Comparison of ENCODE assay signal across 11 cellular contexts in genomic region chr12:100234166-100234565, GRCh38. TPM values are rescaled to one million over a fixed set of nuclear protein-coding genes. Genes with fewer than 3 reads are reported as not detected.
DNase-seq lines count a peak whose midpoint lies in the region; ATAC-seq and TF ChIP-seq lines count a peak whose summit lies in the region.
"Had no signal": no experiment of that assay in that cellular context is flagged by ENCODE, and none has a peak within 500 bp of the region (broad histone marks: within the 10 kb centered on the region; RNA-seq: fewer than 3 reads in every experiment).

No MANE protein-coding gene starts in this region.

- H4K20me1 ChIP-seq in IMR-90 (ENCODE audit: insufficient read depth, low read length) = no peaks in the 10 kb centered on the region

- no peak for TF ChIP-seq RAD21 in IMR-90 (IDR thresholded peaks at IDR 0.05; ENCODE audit: low read length)

- H2AK5ac ChIP-seq in IMR-90 (ENCODE audit: low read depth, low read length) = no peak overlapping the region

- H2AFZ ChIP-seq in IMR-90 (replicated peaks; ENCODE audit: low read length, poor library complexity) = peak overlapping the region; percentile 17

- H3K9ac ChIP-seq in IMR-90 (ENCODE audit: low read depth, low read length) = peak overlapping the region; percentile 1

- peak overlapping the region; percentile 7; the same call in 1 of the 2 replicates for H3K18ac ChIP-seq in IMR-90 (ENCODE audit: low read depth, low read length)

- H3K27ac ChIP-seq in IMR-90 (ENCODE audit: insufficient read depth, low read length) (peak overlapping the region; percentile 46; the same call in 1 of the 2 replicates), thyroid gland (no peak overlapping the region), uterus (peak overlapping the region in 1 of 2 donors; percentile 31)
- H3K27ac ChIP-seq: brain microvascular endothelial cell had no signal

- POLR2A ChIA-PET in IMR-90 (lab: Charles Lee; ENCODE audit: unreplicated experiment) = no interaction called here

- H3K23ac ChIP-seq in IMR-90 (ENCODE audit: low read depth, low read length) = no peak overlapping the region

- no peak for TF ChIP-seq POLR2A in IMR-90 (IDR thresholded peaks at IDR 0.05; ENCODE audit: low read depth, low read length)
- TF ChIP-seq POLR2A in thyroid gland (IDR thresholded peaks at IDR 0.05) = no peak
- TF ChIP-seq POLR2A in uterus (IDR thresholded peaks at IDR 0.05) = no peak

- H3K4me1 Mint-ChIP-seq in Calu3 (ENCODE audit: low read depth, unreplicated experiment) (peaks cover 21% of the 10 kb centered on the region), osteocyte (ENCODE audit: unreplicated experiment) (peaks cover 15% of the 10 kb centered on the region)

- H3K9me3 Mint-ChIP-seq in Calu3 (ENCODE audit: low read depth, unreplicated experiment) = no peaks in the 10 kb centered on the region
- no peaks in the 10 kb centered on the region for H3K9me3 Mint-ChIP-seq in osteocyte (ENCODE audit: unreplicated experiment)
- H3K9me3 Mint-ChIP-seq: activated T-helper 1 cell treated with anti-CD3 and anti-CD28 coated beads, Interleukin-12 subunit alpha, Interleukin-12 subunit beta, Interleukin-2, Interleukin-4 antibody, amounts not matched to agents 30 ng/mL and 10 ng/mL and 1 ng/mL, durations not matched to agents 14 hours and 24 hours and 36 hours had no signal

- peak overlapping the region; percentile 51 for H2BK5ac ChIP-seq in IMR-90 (ENCODE audit: low read depth, low read length, poor library complexity, severe bottlenecking)

- TF ChIP-seq CTCF in Calu3 (IDR thresholded peaks at IDR 0.05; ENCODE audit: unreplicated experiment) (no peak), IMR-90 (conservative IDR thresholded peaks at IDR 0.05; ENCODE audit: low read depth, low read length) (no peak), epithelial cell of esophagus (IDR thresholded peaks at IDR 0.05; ENCODE audit: insufficient read depth, low read depth, low read length, missing control alignments) (no peak), osteocyte (IDR thresholded peaks at IDR 0.05) (no peak), thyroid gland (IDR thresholded peaks at IDR 0.05) (no peak), uterus (IDR thresholded peaks at IDR 0.05) (no peak)

- H3K9me3 ChIP-seq in IMR-90 (ENCODE audit: control insufficient read depth, insufficient read depth, low read length) = no peaks in the 10 kb centered on the region
- H3K9me3 ChIP-seq in thyroid gland = no peaks in the 10 kb centered on the region
- no peaks in the 10 kb centered on the region for H3K9me3 ChIP-seq in uterus

- H3K4ac ChIP-seq in IMR-90 (ENCODE audit: low read depth, low read length) = no peak overlapping the region

- ATAC-seq in IMR-90 (ENCODE audit: low read depth) = peak; percentile 64

- no peaks in the 10 kb centered on the region for H3K36me3 ChIP-seq in IMR-90 (ENCODE audit: control insufficient read depth, insufficient read depth, low read length)
- H3K36me3 ChIP-seq in thyroid gland = no peaks in the 10 kb centered on the region
- H3K36me3 ChIP-seq in uterus = no peaks in the 10 kb centered on the region
- H3K36me3 ChIP-seq: brain microvascular endothelial cell had no signal

- peak overlapping the region; percentile 33 for H2AK9ac ChIP-seq in IMR-90 (replicated peaks; ENCODE audit: low read depth, low read length, poor library complexity)

- peak overlapping the region; percentile 51; the same call in 1 of the 2 replicates for H2BK120ac ChIP-seq in IMR-90 (ENCODE audit: low read depth, low read length)

- peak overlapping the region; percentile 70 for H3K27ac Mint-ChIP-seq in Calu3 (ENCODE audit: unreplicated experiment)
- H3K27ac Mint-ChIP-seq in osteocyte (ENCODE audit: unreplicated experiment) = peak overlapping the region; percentile 13
- H3K27ac Mint-ChIP-seq: activated T-helper 1 cell treated with anti-CD3 and anti-CD28 coated beads, Interleukin-12 subunit alpha, Interleukin-12 subunit beta, Interleukin-2, Interleukin-4 antibody, amounts not matched to agents 30 ng/mL and 10 ng/mL and 1 ng/mL, durations not matched to agents 14 hours and 24 hours and 36 hours had no signal

- no peak overlapping the region for H4K5ac ChIP-seq in IMR-90 (ENCODE audit: low read depth, low read length)

- no peaks in the 10 kb centered on the region for H3K9me1 ChIP-seq in IMR-90 (ENCODE audit: insufficient read depth, low read length)

- DNase-seq in Calu3 = peak; percentile 23
- peak; percentile 69 for DNase-seq in IMR-90
- DNase-seq in epithelial cell of esophagus (ENCODE audit: low read depth) = peak; percentile 61
- DNase-seq in osteocyte (ENCODE audit: extremely low spot score, unreplicated experiment) = no peak
- DNase-seq in OCI-M1 (lab: John Stamatoyannopoulos, UW) = no peak
- DNase-seq in thyroid gland = no peak
- no peak for DNase-seq in stimulated activated CD4-positive, alpha-beta T cell treated with anti-CD3 and anti-CD28 coated beads, Interleukin-12 subunit alpha, Interleukin-12 subunit beta, amount 100 ng/mL, for 4 hours
- no peak for DNase-seq in uterus
- DNase-seq: posterior cingulate gyrus had no signal

- in situ Hi-C loops in IMR-90 (cut with MboI; ENCODE audit: low sequenced_read_pairs) = no loop called here

- no peak overlapping the region for H3K4me3 ChIP-seq in IMR-90 (ENCODE audit: insufficient read depth, low read depth, low read length)
- no peak overlapping the region for H3K4me3 ChIP-seq in epithelial cell of esophagus (ENCODE audit: low read length)
- no peak overlapping the region for H3K4me3 ChIP-seq in thyroid gland (replicated peaks in 1 of 3)
- no peak overlapping the region for H3K4me3 ChIP-seq in uterus

- H3K27me3 ChIP-seq in IMR-90 (ENCODE audit: control insufficient read depth, insufficient read depth, low read length) = no peaks in the 10 kb centered on the region
- no peaks in the 10 kb centered on the region for H3K27me3 ChIP-seq in thyroid gland
- H3K27me3 ChIP-seq in uterus = no peaks in the 10 kb centered on the region
- H3K27me3 ChIP-seq: brain microvascular endothelial cell had no signal

- 25% methylated on average over 2 of the region's 3 CpGs; no CpG with 5 or more reads in 1 of the 2 experiments for WGBS in IMR-90 (ENCODE audit: extremely low coverage in 2 of 2, insufficient read length in 1 of 2), 2 experiments
- WGBS in thyroid gland, 2 donors = 33 to 56% methylated on average over 3 of the region's 3 CpGs

- no peak overlapping the region for H3K14ac ChIP-seq in IMR-90 (replicated peaks; ENCODE audit: low read depth, low read length)

- dilution Hi-C loops in IMR-90 (cut with HindIII; ENCODE audit: low sequenced_read_pairs, unreplicated experiment) = no loop called here

- H3K27me3 Mint-ChIP-seq in Calu3 (ENCODE audit: unreplicated experiment) (no peaks in the 10 kb centered on the region), osteocyte (ENCODE audit: unreplicated experiment) (no peaks in the 10 kb centered on the region)

- CTCF ChIA-PET in Calu3 (lab: Charles Lee) = interaction anchor here (1.2 kb wide), 1 partner anchor 33 kb away, joined by 22 read pairs; the partner anchor contains the start of genes DEPDC4 and SCYL2
- CTCF ChIA-PET in IMR-90 (lab: Yijun Ruan, JAX) = interaction anchor here (0.8 to 1.4 kb wide), 4 partner anchors 10 to 321 kb away, joined by 3 to 4 read pairs (median 4); no protein-coding TSS in a partner anchor

- peak overlapping the region in 1 of 2 experiments; percentile 47; a peak in 1 of 4 replicates for H4K8ac ChIP-seq in IMR-90 (ENCODE audit: low read depth in 2 of 2, low read length in 2 of 2)

- H3K4me2 ChIP-seq in IMR-90 (ENCODE audit: low read depth, low read length) = peak overlapping the region; percentile 73

- H3K4me3 Mint-ChIP-seq in Calu3 (ENCODE audit: low read depth, unreplicated experiment) = no peak overlapping the region
- no peak overlapping the region for H3K4me3 Mint-ChIP-seq in osteocyte (ENCODE audit: unreplicated experiment)
- H3K4me3 Mint-ChIP-seq: activated T-helper 1 cell treated with anti-CD3 and anti-CD28 coated beads, Interleukin-12 subunit alpha, Interleukin-12 subunit beta, Interleukin-2, Interleukin-4 antibody, amounts not matched to agents 30 ng/mL and 10 ng/mL and 1 ng/mL, durations not matched to agents 14 hours and 24 hours and 36 hours had no signal

- no peak overlapping the region for H4K91ac ChIP-seq in IMR-90 (ENCODE audit: insufficient read depth, low read depth, low read length)

- H3K79me1 ChIP-seq in IMR-90 (ENCODE audit: low read depth in 1 of 2, low read length in 2 of 2) = no peaks in the 10 kb centered on the region

- 0 out of 2 replicates have a peak overlapping the region, but pooled peaks have one; percentile 43 for H3K56ac ChIP-seq in IMR-90 (ENCODE audit: extremely low read depth, insufficient read depth, low read length)

- no peak overlapping the region for H2BK15ac ChIP-seq in IMR-90 (ENCODE audit: low read depth, low read length)

- intact Hi-C loops in Calu3 (cut with micrococcal nuclease; ENCODE audit: unreplicated experiment) (loop anchor here (1.0 to 10.0 kb wide), 4 partner anchors 81 to 508 kb away; no protein-coding TSS in a partner anchor), IMR-90 (cut with micrococcal nuclease) (loop anchor here (1.0 to 5.0 kb wide), 5 partner anchors 114 to 498 kb away; no protein-coding TSS in a partner anchor), thyroid gland (cut with DNase I) (no loop called here), uterus (cut with DNase I; ENCODE audit: low total_unique reads) (no loop called here)

- no TSS peak for BruUV-seq in Calu3 (replicated peaks; lab: Mats Ljungman, UMichigan)
- BruUV-seq in IMR-90 (replicated peaks; lab: Mats Ljungman, UMichigan) = no TSS peak

- H3K36me3 Mint-ChIP-seq in Calu3 (ENCODE audit: insufficient read depth, unreplicated experiment) (peaks cover 10% of the 10 kb centered on the region), osteocyte (ENCODE audit: unreplicated experiment) (no peaks in the 10 kb centered on the region)

- H3K4me1 ChIP-seq in IMR-90 (ENCODE audit: control insufficient read depth, insufficient read depth, low read length) = peaks cover 3% of the 10 kb centered on the region
- no peaks in the 10 kb centered on the region for H3K4me1 ChIP-seq in thyroid gland
- no peaks in the 10 kb centered on the region for H3K4me1 ChIP-seq in uterus

- H2BK20ac ChIP-seq in IMR-90 (ENCODE audit: low read depth, low read length) = no peak overlapping the region

RNA-seq across cellular contexts. Expression of gene DEPDC4, which starts 32.7 kb away (rescaled TPM):
- 1.9 and 3.7 TPM in 2 replicates for total RNA-seq in Calu3 (2022)
- 0.72 and 7.5 TPM in 2 replicates for total RNA-seq in IMR-90 (2012; rRNA removed)
- 0.39 and 0.79 TPM in 2 replicates for polyA plus RNA-seq in IMR-90 (2012; rRNA removed)
- polyA plus RNA-seq in IMR-90 (2012; cell fraction: cytosol; rRNA removed) = 0.08 and 4.5 TPM in 2 replicates
- 3.2 TPM in 1 of 2 replicates, not detected in the other for polyA plus RNA-seq in IMR-90 (2012; cell fraction: nucleus; rRNA removed; ENCODE audit: low replicate concordance)
- total RNA-seq in osteocyte = 1.4 TPM in 2 replicates
- total RNA-seq in thyroid gland = 10 to 100 TPM in 1 of 4 donors, 1 to 10 TPM in 1, under 1 TPM in 2; 0.79 to 16.3 (median 1.7) TPM
- 10 to 100 TPM in 1 of 4 donors, 1 to 10 TPM in 2, not detected in 1; 1.2 to 11.1 (median 1.6) TPM for total RNA-seq in uterus

RNA-seq across cellular contexts. Expression of gene SCYL2, which starts 32.8 kb away (rescaled TPM):
- total RNA-seq in Calu3 (2022) (59.9 and 63.4 TPM in 2 replicates), IMR-90 (2012; rRNA removed) (52.0 and 67.2 TPM in 2 replicates), osteocyte (47.3 and 48.4 TPM in 2 replicates), thyroid gland (10 to 100 TPM; 47.8 to 68.8 (median 54.9) TPM), uterus (100 to 1,000 TPM in 1 of 4 donors, 10 to 100 TPM in 3; 24.6 to 103 (median 42.5) TPM)
- 13.3 and 15.3 TPM in 2 replicates for polyA plus RNA-seq in IMR-90 (2012; rRNA removed)
- 3.8 and 4.3 TPM in 2 replicates for polyA plus RNA-seq in IMR-90 (2012; cell fraction: cytosol; rRNA removed)
- polyA plus RNA-seq in IMR-90 (2012; cell fraction: nucleus; rRNA removed; ENCODE audit: low replicate concordance) = 2.4 and 21.2 TPM in 2 replicates

RNA-seq across cellular contexts. Expression of gene ACTR6, which starts 33.6 kb away (rescaled TPM):
- total RNA-seq in Calu3 (2022) (35.2 and 35.4 TPM in 2 replicates), IMR-90 (2012; rRNA removed) (10.2 and 20.6 TPM in 2 replicates), osteocyte (20.2 and 26.1 TPM in 2 replicates), thyroid gland (10 to 100 TPM; 14.4 to 18.8 (median 16.7) TPM), uterus (100 to 1,000 TPM in 1 of 4 donors, 10 to 100 TPM in 3; 13.8 to 131 (median 34.8) TPM)
- polyA plus RNA-seq in IMR-90 (2012; rRNA removed) = 9.7 and 14.5 TPM in 2 replicates
- polyA plus RNA-seq in IMR-90 (2012; cell fraction: cytosol; rRNA removed) = 0.64 and 0.84 TPM in 2 replicates
- polyA plus RNA-seq in IMR-90 (2012; cell fraction: nucleus; rRNA removed; ENCODE audit: low replicate concordance) = 0.22 and 5.4 TPM in 2 replicates

Comparison
In these comparisons a context has a peak if more than half of its experiments do, and no peak if none do; other contexts are left out.
1. DNase-seq: peak in Calu3 (single experiment), IMR-90 (single experiment) and epithelial cell of esophagus (single experiment); none in osteocyte (single experiment), OCI-M1 (single experiment), thyroid gland (0 of 2), stimulated activated CD4-positive, alpha-beta T cell treated with anti-CD3 and anti-CD28 coated beads, Interleukin-12 subunit alpha, Interleukin-12 subunit beta, amount 100 ng/mL, for 4 hours (single experiment) and uterus (0 of 2).
2. intact Hi-C loops: an anchor here in Calu3 (1.0 to 10.0 kb wide) and IMR-90 (1.0 to 5.0 kb wide); none called in thyroid gland and uterus.